ENCODE assay signal across 16 cellular contexts in genomic region chr20:61756446-61756845, GRCh38.
DNase-seq lines count a peak whose midpoint lies in the region; ATAC-seq, FAIRE-seq and TF ChIP-seq lines count a peak whose summit lies in the region.
"Had no signal": no experiment of that assay in that cellular context is flagged by ENCODE, and none has a peak within 500 bp of the region (broad histone marks: within the 10 kb centered on the region; RNA-seq: fewer than 3 reads in every experiment).

No MANE protein-coding gene starts in this region.

- intact Hi-C loops in kidney (cut with DNase I), result no loop called here

- ATAC-seq in RWPE2 (ENCODE audit: low read depth) (no peak), GM18517 (IDR thresholded peaks at IDR 0.05; ENCODE audit: unreplicated experiment) (no peak)
- ATAC-seq: GM12878, HCT116 had no signal

- H3K9ac ChIP-seq in BLaER1, result no peak overlapping the region
- H3K9ac ChIP-seq in kidney (ENCODE audit: low read length in 2 of 2), result no peak overlapping the region
- H3K9ac ChIP-seq: BLaER1 treated with 17β-estradiol and CSF1 and Interleukin-3, amounts not matched to agents 10 nM and 100 nM had no signal

- peaks cover 16% of the 10 kb centered on the region for H4K20me1 ChIP-seq in BLaER1

- peak overlapping the region; percentile 3; the same call in 1 of the 2 replicates for H3K4me2 ChIP-seq in BLaER1

- peaks cover 5% of the 10 kb centered on the region; the same call in 1 of the 2 replicates for H3K9me3 ChIP-seq in BLaER1
- H3K9me3 ChIP-seq in RWPE2 (ENCODE audit: severe bottlenecking), result no peaks in the 10 kb centered on the region
- no peaks in the 10 kb centered on the region for H3K9me3 ChIP-seq in kidney (ENCODE audit: control insufficient read depth in 1 of 2, low read length in 2 of 2)

- FAIRE-seq in kidney (lab: Jason Lieb, UNC), result no peak
- FAIRE-seq: GM12878, GM18507 had no signal

- DNase-seq in RWPE2 (ENCODE audit: low spot score), result peak; percentile 69
- DNase-seq in kidney, result peak; percentile 34
- DNase-seq in renal cortical epithelial cell (ENCODE audit: low read depth), result peak; percentile 11
- no peak for DNase-seq in NCI-H345 (lab: John Stamatoyannopoulos, UW)
- DNase-seq in RKO (ENCODE audit: low spot score), result no peak
- DNase-seq: 8988T; AML-193; Calu3; CD4-positive, alpha-beta T cell; DMS79 had no signal

- H3K4me1 ChIP-seq in BLaER1 (peaks cover 73% of the 10 kb centered on the region), RWPE2 (ENCODE audit: insufficient read depth, poor library complexity, severe bottlenecking) (peaks cover 10% of the 10 kb centered on the region), kidney (ENCODE audit: control insufficient read depth in 1 of 2, insufficient read depth in 1 of 2, low read depth in 1 of 2, low read length in 2 of 2) (no peaks in the 10 kb centered on the region)

- H3K4me3 ChIP-seq in BLaER1 (no peak overlapping the region), RWPE2 (ENCODE audit: severe bottlenecking) (no peak overlapping the region), kidney (ENCODE audit: low read length in 2 of 2) (no peak overlapping the region)
- H3K4me3 ChIP-seq: BLaER1 treated with 17β-estradiol and CSF1 and Interleukin-3, amounts not matched to agents 10 nM and 100 nM; GM12878 had no signal

- H3K36me3 ChIP-seq in BLaER1, result no peaks in the 10 kb centered on the region
- H3K36me3 ChIP-seq in RWPE2 (ENCODE audit: low read depth), result no peaks in the 10 kb centered on the region
- no peaks in the 10 kb centered on the region for H3K36me3 ChIP-seq in kidney (ENCODE audit: control insufficient read depth in 1 of 2, insufficient read depth in 2 of 2, low read length in 2 of 2)

- no peaks in the 10 kb centered on the region for H3K27me3 ChIP-seq in BLaER1
- no peaks in the 10 kb centered on the region for H3K27me3 ChIP-seq in RWPE2 (ENCODE audit: insufficient read depth, poor library complexity, severe bottlenecking)
- H3K27me3 ChIP-seq: BLaER1 treated with 17β-estradiol and CSF1 and Interleukin-3, amounts not matched to agents 10 nM and 100 nM had no signal

- no peak for TF ChIP-seq CTCF in RWPE2 (IDR thresholded peaks at IDR 0.05; ENCODE audit: poor library complexity, severe bottlenecking)
- TF ChIP-seq CTCF in kidney (IDR thresholded peaks at IDR 0.05; ENCODE audit: borderline replicate concordance, extremely low read depth, insufficient read depth), result no peak

- H3K27ac ChIP-seq in BLaER1 (no peak overlapping the region), RWPE2 (ENCODE audit: poor library complexity, severe bottlenecking) (no peak overlapping the region), kidney (ENCODE audit: low read depth in 2 of 2, low read length in 2 of 2) (no peak overlapping the region)
- H3K27ac ChIP-seq: BLaER1 treated with 17β-estradiol and CSF1 and Interleukin-3, amounts not matched to agents 10 nM and 100 nM had no signal

Comparison
In these comparisons a context has a peak if more than half of its experiments do, and no peak if none do; other contexts are left out.
1. DNase-seq: peak in RWPE2 (single experiment), kidney (single experiment) and renal cortical epithelial cell (single experiment); none in NCI-H345 (single experiment) and RKO (single experiment).